8 cellular contexts compared by ENCODE assay signal in genomic region chr15:55742927-55743614, GRCh38.
DNase-seq lines count a peak whose midpoint lies in the region; ATAC-seq and TF ChIP-seq lines count a peak whose summit lies in the region.

A gene with protein sequence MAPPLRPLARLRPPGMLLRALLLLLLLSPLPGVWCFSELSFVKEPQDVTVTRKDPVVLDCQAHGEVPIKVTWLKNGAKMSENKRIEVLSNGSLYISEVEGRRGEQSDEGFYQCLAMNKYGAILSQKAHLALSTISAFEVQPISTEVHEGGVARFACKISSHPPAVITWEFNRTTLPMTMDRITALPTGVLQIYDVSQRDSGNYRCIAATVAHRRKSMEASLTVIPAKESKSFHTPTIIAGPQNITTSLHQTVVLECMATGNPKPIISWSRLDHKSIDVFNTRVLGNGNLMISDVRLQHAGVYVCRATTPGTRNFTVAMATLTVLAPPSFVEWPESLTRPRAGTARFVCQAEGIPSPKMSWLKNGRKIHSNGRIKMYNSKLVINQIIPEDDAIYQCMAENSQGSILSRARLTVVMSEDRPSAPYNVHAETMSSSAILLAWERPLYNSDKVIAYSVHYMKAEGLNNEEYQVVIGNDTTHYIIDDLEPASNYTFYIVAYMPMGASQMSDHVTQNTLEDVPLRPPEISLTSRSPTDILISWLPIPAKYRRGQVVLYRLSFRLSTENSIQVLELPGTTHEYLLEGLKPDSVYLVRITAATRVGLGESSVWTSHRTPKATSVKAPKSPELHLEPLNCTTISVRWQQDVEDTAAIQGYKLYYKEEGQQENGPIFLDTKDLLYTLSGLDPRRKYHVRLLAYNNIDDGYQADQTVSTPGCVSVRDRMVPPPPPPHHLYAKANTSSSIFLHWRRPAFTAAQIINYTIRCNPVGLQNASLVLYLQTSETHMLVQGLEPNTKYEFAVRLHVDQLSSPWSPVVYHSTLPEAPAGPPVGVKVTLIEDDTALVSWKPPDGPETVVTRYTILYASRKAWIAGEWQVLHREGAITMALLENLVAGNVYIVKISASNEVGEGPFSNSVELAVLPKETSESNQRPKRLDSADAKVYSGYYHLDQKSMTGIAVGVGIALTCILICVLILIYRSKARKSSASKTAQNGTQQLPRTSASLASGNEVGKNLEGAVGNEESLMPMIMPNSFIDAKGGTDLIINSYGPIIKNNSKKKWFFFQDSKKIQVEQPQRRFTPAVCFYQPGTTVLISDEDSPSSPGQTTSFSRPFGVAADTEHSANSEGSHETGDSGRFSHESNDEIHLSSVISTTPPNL (minus strand): TSS chr15:55743152. CDS start chr15:55742931, 221 bp downstream.

- no peaks in the 10 kb centered on the region for H3K36me3 Mint-ChIP-seq in nephron (ENCODE audit: low read depth)

- no peak for TF ChIP-seq CTCF in WI38 (IDR thresholded peaks at IDR 0.05; ENCODE audit: low read depth, low read length)
- no peak for TF ChIP-seq CTCF in nephron (IDR thresholded peaks at IDR 0.05; ENCODE audit: unreplicated experiment in 3 of 3)

- peak within 1 kb of the TSS; percentile 85 to 93 (median 87) for H3K27ac Mint-ChIP-seq in nephron

- H3K27me3 Mint-ChIP-seq in nephron (ENCODE audit: low read depth), result no peaks in the 10 kb centered on the region

- H3K4me3 Mint-ChIP-seq in nephron, result peak within 1 kb of the TSS; percentile 86 to 94 (median 92)

- ATAC-seq in HG03432 (IDR thresholded peaks at IDR 0.05; ENCODE audit: unreplicated experiment), result peak; percentile 52
- ATAC-seq in HG02588 (IDR thresholded peaks at IDR 0.05; ENCODE audit: unreplicated experiment), result no peak
- ATAC-seq in GM18867 (IDR thresholded peaks at IDR 0.05; ENCODE audit: unreplicated experiment), result no peak

- H3K4me1 Mint-ChIP-seq in nephron, result peaks cover 10% of the 10 kb centered on the region

- peak; percentile 35 for DNase-seq in COR-L47 (lab: John Stamatoyannopoulos, UW)
- DNase-seq in fibroblast of the conjunctiva (ENCODE audit: low read depth), result peak; percentile 52
- no peak for DNase-seq in activated CD4-positive, alpha-beta T cell treated with anti-CD3 and anti-CD28 coated beads for 4 hours

- no peaks in the 10 kb centered on the region for H3K9me3 Mint-ChIP-seq in nephron

- H3K4me3 ChIP-seq in WI38 (ENCODE audit: low read depth, low read length), result peak within 1 kb of the TSS; percentile 71

Comparison
In these comparisons a context has a peak if more than half of its experiments do, and no peak if none do; other contexts are left out.
1. DNase-seq: peak in COR-L47 (single experiment) and fibroblast of the conjunctiva (single experiment); none in activated CD4-positive, alpha-beta T cell treated with anti-CD3 and anti-CD28 coated beads for 4 hours (0 of 2).